Comparison of ENCODE assay signal across 12 cellular contexts in genomic region chr11:8934735-8935478, GRCh38. TPM values are rescaled to one million over a fixed set of nuclear protein-coding genes. Genes with fewer than 3 reads are reported as not detected.
DNase-seq lines count a peak whose midpoint lies in the region; ATAC-seq and TF ChIP-seq lines count a peak whose summit lies in the region.
"Had no signal": no experiment of that assay in that cellular context is flagged by ENCODE, and none has a peak within 500 bp of the region (broad histone marks: within the 10 kb centered on the region; RNA-seq: fewer than 3 reads in every experiment).

No MANE protein-coding gene starts in this region.

- intact Hi-C loops in Right ventricle myocardium inferior (cut with DNase I): no loop called here

- H3K36me3 ChIP-seq in WERI-Rb-1: no peaks in the 10 kb centered on the region
- H3K36me3 ChIP-seq: colonic mucosa, neutrophil had no signal

- no peak overlapping the region for H3K27ac ChIP-seq in WERI-Rb-1
- H3K27ac ChIP-seq: colonic mucosa, neutrophil had no signal

- H3K9me3 ChIP-seq in WERI-Rb-1 (ENCODE audit: severe bottlenecking): no peaks in the 10 kb centered on the region
- H3K9me3 ChIP-seq: colonic mucosa, neutrophil had no signal

- H3K9me3 Mint-ChIP-seq in activated CD8-positive, alpha-beta T cell treated with anti-CD3 and anti-CD28 coated beads, Interleukin-2, amount 10 ng/mL, durations not matched to agents 7 days and 5 days (ENCODE audit: insufficient read depth): no peaks in the 10 kb centered on the region

- ATAC-seq in GM19023 (IDR thresholded peaks at IDR 0.05; ENCODE audit: unreplicated experiment) (no peak), Right ventricle myocardium inferior (no peak)
- ATAC-seq in activated CD8-positive, alpha-beta T cell treated with anti-CD3 and anti-CD28 coated beads, Interleukin-2, amount 10 ng/mL, durations not matched to agents 7 days and 5 days: no peak

- H3K27ac Mint-ChIP-seq in activated CD8-positive, alpha-beta T cell treated with anti-CD3 and anti-CD28 coated beads, Interleukin-2, amount 10 ng/mL, durations not matched to agents 7 days and 5 days: no peak overlapping the region

- H3K36me3 Mint-ChIP-seq in activated CD8-positive, alpha-beta T cell treated with anti-CD3 and anti-CD28 coated beads, Interleukin-2, amount 10 ng/mL, durations not matched to agents 7 days and 5 days (ENCODE audit: low read depth): no peaks in the 10 kb centered on the region

- no peak for TF ChIP-seq CTCF in WERI-Rb-1 (IDR thresholded peaks at IDR 0.05; ENCODE audit: low read depth, low read length)

- no peaks in the 10 kb centered on the region for H3K4me1 Mint-ChIP-seq in activated CD8-positive, alpha-beta T cell treated with anti-CD3 and anti-CD28 coated beads, Interleukin-2, amount 10 ng/mL, durations not matched to agents 7 days and 5 days (ENCODE audit: low read depth)

- DNase-seq in A172 (ENCODE audit: low spot score) (peak; percentile 87), HCEC 1CT (peak; percentile 81), WERI-Rb-1 (peak; percentile 39), hepatic stellate cell (ENCODE audit: low spot score) (peak; percentile 77), Right ventricle myocardium inferior (ENCODE audit: missing footprints) (no peak), germinal center (ENCODE audit: low spot score) (no peak)
- DNase-seq in activated CD8-positive, alpha-beta T cell treated with anti-CD3 and anti-CD28 coated beads, Interleukin-2, amount 10 ng/mL, durations not matched to agents 7 days and 5 days: no peak
- DNase-seq: colonic mucosa, NCI-H446 had no signal

- H3K27me3 ChIP-seq in WERI-Rb-1 (ENCODE audit: insufficient read depth, low read depth, severe bottlenecking): no peaks in the 10 kb centered on the region
- H3K27me3 ChIP-seq: colonic mucosa, neutrophil had no signal

- CTCF ChIA-PET in activated CD8-positive, alpha-beta T cell treated with anti-CD3 and anti-CD28 coated beads, Interleukin-2, amount 10 ng/mL, durations not matched to agents 7 days and 5 days (lab: Charles Lee): interaction anchor here (1.0 to 1.2 kb wide), 2 partner anchors 20 to 21 kb away, joined by 3 read pairs; no protein-coding TSS in a partner anchor

- POLR2A ChIA-PET in activated CD8-positive, alpha-beta T cell treated with anti-CD3 and anti-CD28 coated beads, Interleukin-2, amount 10 ng/mL, durations not matched to agents 7 days and 5 days (lab: Charles Lee): interaction anchor here (0.7 kb wide), 1 partner anchor 23 kb away, joined by 3 read pairs; no protein-coding TSS in a partner anchor

- no peaks in the 10 kb centered on the region for H3K27me3 Mint-ChIP-seq in activated CD8-positive, alpha-beta T cell treated with anti-CD3 and anti-CD28 coated beads, Interleukin-2, amount 10 ng/mL, durations not matched to agents 7 days and 5 days (ENCODE audit: low read depth)

- no peak overlapping the region for H3K4me3 Mint-ChIP-seq in activated CD8-positive, alpha-beta T cell treated with anti-CD3 and anti-CD28 coated beads, Interleukin-2, amount 10 ng/mL, durations not matched to agents 7 days and 5 days

- H3K4me3 ChIP-seq in WERI-Rb-1 (ENCODE audit: low read depth, low read length): no peak overlapping the region
- H3K4me3 ChIP-seq: colonic mucosa had no signal

RNA-seq across cellular contexts. Expression of gene C11orf16, which starts 2.2 kb away (rescaled TPM):
- 0.31 TPM in 1 of 2 replicates, not detected in the other for total RNA-seq in A172 (2014; rRNA removed; shearing (Covaris generic))
- not detected for total RNA-seq in Right ventricle myocardium inferior
- total RNA-seq in activated CD8-positive, alpha-beta T cell treated with anti-CD3 and anti-CD28 coated beads, Interleukin-2, amount 10 ng/mL, durations not matched to agents 7 days and 5 days: not detected
- total RNA-seq: colonic mucosa, ureter had no signal

RNA-seq across cellular contexts. Expression of gene ASCL3, which starts 7.9 kb away (rescaled TPM):
- total RNA-seq in A172 (2014; rRNA removed; shearing (Covaris generic)): not detected in 2 replicates
- not detected for total RNA-seq in Right ventricle myocardium inferior
- total RNA-seq in activated CD8-positive, alpha-beta T cell treated with anti-CD3 and anti-CD28 coated beads, Interleukin-2, amount 10 ng/mL, durations not matched to agents 7 days and 5 days: not detected
- total RNA-seq: colonic mucosa, ureter had no signal

RNA-seq across cellular contexts. Expression of gene AKIP1, which starts 23.9 kb away (rescaled TPM):
- 126 and 130 TPM in 2 replicates for total RNA-seq in A172 (2014; rRNA removed; shearing (Covaris generic))
- 23.3 TPM for total RNA-seq in Right ventricle myocardium inferior
- 10 to 100 TPM; 26.8 to 27.2 TPM for total RNA-seq in activated CD8-positive, alpha-beta T cell treated with anti-CD3 and anti-CD28 coated beads, Interleukin-2, amount 10 ng/mL, durations not matched to agents 7 days and 5 days

RNA-seq across cellular contexts. Expression of gene TMEM9B, which starts 29.3 kb away (rescaled TPM):
- 61.6 and 66.5 TPM in 2 replicates for total RNA-seq in A172 (2014; rRNA removed; shearing (Covaris generic))
- total RNA-seq in Right ventricle myocardium inferior: 46.1 TPM
- 10 to 100 TPM; 28.9 to 30.9 TPM for total RNA-seq in activated CD8-positive, alpha-beta T cell treated with anti-CD3 and anti-CD28 coated beads, Interleukin-2, amount 10 ng/mL, durations not matched to agents 7 days and 5 days

Comparison
In these comparisons a context has a peak if more than half of its experiments do, and no peak if none do; other contexts are left out.
1. DNase-seq: peak in A172 (single experiment), HCEC 1CT (single experiment), WERI-Rb-1 (single experiment) and hepatic stellate cell (single experiment); none in Right ventricle myocardium inferior (single experiment), germinal center (single experiment) and activated CD8-positive, alpha-beta T cell treated with anti-CD3 and anti-CD28 coated beads, Interleukin-2, amount 10 ng/mL, durations not matched to agents 7 days and 5 days (single experiment).